In the genomic region with DNA sequence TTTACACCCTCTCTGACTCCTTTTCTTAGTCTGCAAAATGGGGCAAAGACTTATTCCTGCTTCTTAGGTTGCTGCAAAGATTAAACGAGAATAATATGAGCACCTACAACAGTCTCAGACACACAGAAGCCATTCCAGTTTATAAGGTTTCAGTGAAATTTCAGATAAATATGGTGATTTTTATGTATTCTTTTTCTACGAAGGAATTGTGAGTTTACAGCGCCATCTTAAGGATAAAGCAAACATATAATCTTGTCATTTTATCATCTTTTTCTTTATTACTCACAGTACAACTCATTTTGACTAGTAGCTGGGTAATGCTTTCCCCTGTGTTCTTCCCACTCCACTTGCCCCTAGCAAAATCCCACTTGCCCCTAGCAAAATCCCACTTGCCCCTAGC, we compare ENCODE assay signal across 10 cellular contexts. TPM values are rescaled to one million over a fixed set of nuclear protein-coding genes. Genes with fewer than 3 reads are reported as not detected.
DNase-seq lines count a peak whose midpoint lies in the region; ATAC-seq, FAIRE-seq and TF ChIP-seq lines count a peak whose summit lies in the region.
"Had no signal": no experiment of that assay in that cellular context is flagged by ENCODE, and none has a peak within 500 bp of the region (broad histone marks: within the 10 kb centered on the region; RNA-seq: fewer than 3 reads in every experiment).

No MANE protein-coding gene starts in this region.

- TF ChIP-seq POLR2A in GM18505 (IDR thresholded peaks at IDR 0.05; ENCODE audit: borderline replicate concordance, extremely low read depth, insufficient read depth, insufficient read length), result no peak

- no peaks in the 10 kb centered on the region for H3K9me2 ChIP-seq in DOHH2 (replicated peaks; ENCODE audit: control insufficient read depth, low read length)

- FAIRE-seq in bronchial epithelial cell (lab: Jason Lieb, UNC), result no peak
- FAIRE-seq: frontal cortex had no signal

- intact Hi-C loops in CD14-positive monocyte (cut with micrococcal nuclease), result loop anchor here in 1 of 2 donors (10.0 kb wide), 1 partner anchor 65 kb away; no protein-coding TSS in a partner anchor

- no peak overlapping the region for H3K4me2 ChIP-seq in DOHH2 (ENCODE audit: low read length)

- H3K4me1 ChIP-seq in DOHH2 (ENCODE audit: control insufficient read depth, low read length), result no peaks in the 10 kb centered on the region

- H3K36me3 ChIP-seq in DOHH2 (ENCODE audit: control insufficient read depth, low read length) (no peaks in the 10 kb centered on the region), bronchial epithelial cell (ENCODE audit: control insufficient read depth, insufficient read depth, low read length) (no peaks in the 10 kb centered on the region)

- ATAC-seq in GM18505 (IDR thresholded peaks at IDR 0.05; ENCODE audit: unreplicated experiment), result no peak
- ATAC-seq in stimulated activated naive CD8-positive, alpha-beta T cell treated with anti-CD3 and anti-CD28 coated beads, Interleukin-15, amount 100 ng/mL, for 72 hours, result no peak

- TF ChIP-seq CTCF in DOHH2 (IDR thresholded peaks at IDR 0.05; ENCODE audit: low read depth, low read length, poor library complexity, severe bottlenecking) (peak; percentile 42), bronchial epithelial cell (IDR thresholded peaks at IDR 0.05; ENCODE audit: insufficient read depth, low read length, severe bottlenecking) (peak; percentile 37), nephron (IDR thresholded peaks at IDR 0.05; ENCODE audit: unreplicated experiment in 3 of 3) (peak in 1 of 3 experiments; percentile 35), CD14-positive monocyte (IDR thresholded peaks at IDR 0.05) (no peak)

- H3K27me3 Mint-ChIP-seq in nephron (ENCODE audit: low read depth) (no peaks in the 10 kb centered on the region), CD14-positive monocyte (ENCODE audit: low read depth in 3 of 3) (peaks cover 0 to 2% (median 0%) of the 10 kb centered on the region in 3 donors)
- no peaks in the 10 kb centered on the region for H3K27me3 Mint-ChIP-seq in stimulated activated naive CD8-positive, alpha-beta T cell treated with anti-CD3 and anti-CD28 coated beads, Interleukin-15, amount 100 ng/mL, for 72 hours

- no peaks in the 10 kb centered on the region for H3F3A ChIP-seq in DOHH2 (ENCODE audit: control insufficient read depth, insufficient read depth)

- no peaks in the 10 kb centered on the region for H3K9me3 ChIP-seq in DOHH2 (ENCODE audit: control insufficient read depth, insufficient read depth, low read length)

- no peaks in the 10 kb centered on the region for H3K79me2 ChIP-seq in DOHH2 (ENCODE audit: control insufficient read depth, low read length)

- DNase-seq in NCI-H1092 treated with DMSO at 0.1 percent for 48 hours (lab: John Stamatoyannopoulos, UW) (peak; percentile 67), bronchial epithelial cell (ENCODE audit: low read depth) (peak; percentile 50), CD14-positive monocyte (ENCODE audit: low spot score) (no peak), activated gamma-delta T cell (lab: John Stamatoyannopoulos, UW) (no peak)
- DNase-seq in stimulated activated naive CD8-positive, alpha-beta T cell treated with anti-CD3 and anti-CD28 coated beads, Interleukin-15, amount 100 ng/mL, for 72 hours, result no peak
- DNase-seq: activated CD4-positive, alpha-beta T cell treated with anti-CD3 and anti-CD28 coated beads for 4 hours had no signal

- H4K20me1 ChIP-seq in DOHH2 (ENCODE audit: control insufficient read depth, insufficient read depth, low read depth, low read length), result no peaks in the 10 kb centered on the region

- peaks cover 9% of the 10 kb centered on the region for H3K36me3 Mint-ChIP-seq in nephron (ENCODE audit: low read depth)
- H3K36me3 Mint-ChIP-seq in CD14-positive monocyte, result no peaks in the 10 kb centered on the region

- H3K27ac ChIP-seq in DOHH2 (ENCODE audit: low read depth, low read length), result no peak overlapping the region

- H3K4me3 ChIP-seq in DOHH2 (ENCODE audit: low read length) (no peak overlapping the region), bronchial epithelial cell (ENCODE audit: low read depth, low read length) (no peak overlapping the region)

- H3K4me3 Mint-ChIP-seq in nephron (no peak overlapping the region), CD14-positive monocyte (no peak overlapping the region)
- no peak overlapping the region for H3K4me3 Mint-ChIP-seq in stimulated activated naive CD8-positive, alpha-beta T cell treated with anti-CD3 and anti-CD28 coated beads, Interleukin-15, amount 100 ng/mL, for 72 hours

- H3K27ac Mint-ChIP-seq in nephron, result peak overlapping the region in 2 of 3 experiments; percentile 4 to 58
- peak overlapping the region in 1 of 7 donors; percentile 62 for H3K27ac Mint-ChIP-seq in CD14-positive monocyte
- H3K27ac Mint-ChIP-seq in stimulated activated naive CD8-positive, alpha-beta T cell treated with anti-CD3 and anti-CD28 coated beads, Interleukin-15, amount 100 ng/mL, for 72 hours, result no peak overlapping the region

- H3K27me3 ChIP-seq in DOHH2 (ENCODE audit: control insufficient read depth, low read length), result no peaks in the 10 kb centered on the region
- H3K27me3 ChIP-seq in bronchial epithelial cell (ENCODE audit: control insufficient read depth, insufficient read depth, low read length), result no peaks in the 10 kb centered on the region

- H3K4me1 Mint-ChIP-seq in nephron, result peaks cover 27% of the 10 kb centered on the region
- H3K4me1 Mint-ChIP-seq in CD14-positive monocyte, result no peaks in the 10 kb centered on the region
- no peaks in the 10 kb centered on the region for H3K4me1 Mint-ChIP-seq in stimulated activated naive CD8-positive, alpha-beta T cell treated with anti-CD3 and anti-CD28 coated beads, Interleukin-15, amount 100 ng/mL, for 72 hours

- peaks cover 13% of the 10 kb centered on the region for H3K9me3 Mint-ChIP-seq in nephron
- peaks cover 0 to 7% (median 4%) of the 10 kb centered on the region in 7 donors for H3K9me3 Mint-ChIP-seq in CD14-positive monocyte
- H3K9me3 Mint-ChIP-seq in stimulated activated naive CD8-positive, alpha-beta T cell treated with anti-CD3 and anti-CD28 coated beads, Interleukin-15, amount 100 ng/mL, for 72 hours, result peaks cover 6 to 7% of the 10 kb centered on the region in 2 donors

RNA-seq across cellular contexts. Expression of a gene that starts 29.2 kb away (rescaled TPM):
- total RNA-seq in bronchial epithelial cell, result 15.2 and 16.6 TPM in 2 replicates
- 1 to 10 TPM; 4.9 to 5.1 TPM for polyA plus RNA-seq in CD14-positive monocyte

Comparison
In these comparisons a context has a peak if more than half of its experiments do, and no peak if none do; other contexts are left out.
1. DNase-seq: peak in NCI-H1092 treated with DMSO at 0.1 percent for 48 hours (single experiment) and bronchial epithelial cell (single experiment); none in CD14-positive monocyte (single experiment), activated gamma-delta T cell (single experiment) and stimulated activated naive CD8-positive, alpha-beta T cell treated with anti-CD3 and anti-CD28 coated beads, Interleukin-15, amount 100 ng/mL, for 72 hours (0 of 2).
2. H3K27ac Mint-ChIP-seq: peak in nephron (2 of 3); none in stimulated activated naive CD8-positive, alpha-beta T cell treated with anti-CD3 and anti-CD28 coated beads, Interleukin-15, amount 100 ng/mL, for 72 hours (0 of 2).